9 cellular contexts compared by ENCODE assay signal in genomic region chr14:20934148-20934762, GRCh38. TPM values are rescaled to one million over a fixed set of nuclear protein-coding genes. Genes with fewer than 3 reads are reported as not detected.
DNase-seq lines count a peak whose midpoint lies in the region; ATAC-seq and TF ChIP-seq lines count a peak whose summit lies in the region.
"Had no signal": no experiment of that assay in that cellular context is flagged by ENCODE, and none has a peak within 500 bp of the region (broad histone marks: within the 10 kb centered on the region; RNA-seq: fewer than 3 reads in every experiment).

No MANE protein-coding gene starts in this region.

- H3K9me3 ChIP-seq in endodermal cell (ENCODE audit: control insufficient read depth, low read length): no peaks in the 10 kb centered on the region
- no peaks in the 10 kb centered on the region for H3K9me3 ChIP-seq in parathyroid adenoma (ENCODE audit: control insufficient read depth, low read length)

- H3K27ac ChIP-seq in RWPE1 (no peak overlapping the region), endodermal cell (ENCODE audit: low read depth, low read length) (no peak overlapping the region), parathyroid adenoma (no peak overlapping the region)

- ATAC-seq in GM21381 (IDR thresholded peaks at IDR 0.05; ENCODE audit: unreplicated experiment) (no peak), omental fat pad (ENCODE audit: low FRiP score) (no peak)

- peaks cover 5% of the 10 kb centered on the region for H3K27me3 ChIP-seq in endodermal cell (ENCODE audit: control insufficient read depth, insufficient read depth, low read length, poor library complexity, severe bottlenecking)
- no peaks in the 10 kb centered on the region for H3K27me3 ChIP-seq in parathyroid adenoma (ENCODE audit: control insufficient read depth, insufficient read depth, low read length)

- no peaks in the 10 kb centered on the region for H3K9me3 Mint-ChIP-seq in endodermal cell

- H3K36me3 ChIP-seq in endodermal cell (ENCODE audit: control insufficient read depth, insufficient read depth, low read length) (no peaks in the 10 kb centered on the region), parathyroid adenoma (ENCODE audit: control insufficient read depth, insufficient read depth, low read length) (no peaks in the 10 kb centered on the region)

- peaks cover 24% of the 10 kb centered on the region for H3K27me3 Mint-ChIP-seq in endodermal cell (ENCODE audit: insufficient read depth)

- peaks cover 2% of the 10 kb centered on the region for H3K4me1 Mint-ChIP-seq in endodermal cell
- H3K4me1 Mint-ChIP-seq: CD4-positive, alpha-beta memory T cell had no signal

- POLR2A ChIA-PET in RWPE1 (lab: Yijun Ruan, JAX; ENCODE audit: low non-redundant PET): no interaction called here

- H3K36me3 Mint-ChIP-seq in endodermal cell (ENCODE audit: low read depth): no peaks in the 10 kb centered on the region
- H3K36me3 Mint-ChIP-seq: CD4-positive, alpha-beta memory T cell had no signal

- no peak overlapping the region for H3K4me3 Mint-ChIP-seq in endodermal cell
- H3K4me3 Mint-ChIP-seq: CD4-positive, alpha-beta memory T cell had no signal

- H2AFZ ChIP-seq in parathyroid adenoma: no peak overlapping the region

- H3K4me3 ChIP-seq in endodermal cell (ENCODE audit: low read length) (no peak overlapping the region), parathyroid adenoma (ENCODE audit: low read depth, low read length) (no peak overlapping the region)

- no peak overlapping the region for H3K9ac ChIP-seq in endodermal cell (ENCODE audit: extremely low read depth, low read length, poor library complexity, severe bottlenecking)
- H3K9ac ChIP-seq in parathyroid adenoma: no peak overlapping the region

- H3K4me2 ChIP-seq in parathyroid adenoma (ENCODE audit: low read length): no peak overlapping the region

- CTCF ChIA-PET in RWPE1 (lab: Yijun Ruan, JAX): interaction anchor here (0.6 kb wide), 1 partner anchor 37 kb away, joined by 6 read pairs; no protein-coding TSS in a partner anchor

- H3K4me1 ChIP-seq in endodermal cell (ENCODE audit: control insufficient read depth, insufficient read depth, low read length) (no peaks in the 10 kb centered on the region), parathyroid adenoma (no peaks in the 10 kb centered on the region)

- no peaks in the 10 kb centered on the region for H3K79me2 ChIP-seq in parathyroid adenoma

- WGBS in endodermal cell (ENCODE audit: insufficient coverage in 1 of 2, insufficient read length in 1 of 2), 2 experiments: 32 to 41% methylated on average over 11 to 17 of the region's 18 CpGs

- peak; percentile 15 for DNase-seq in NK-92 treated with Interleukin-12 subunit alpha and Interleukin-12 subunit beta, amount 100 ng/mL, for 24 hours (lab: John Stamatoyannopoulos, UW)
- DNase-seq in NK-92 (lab: John Stamatoyannopoulos, UW; ENCODE audit: unreplicated experiment) (no peak), RWPE1 (ENCODE audit: low spot score) (no peak), endodermal cell (peak; percentile 94), omental fat pad (ENCODE audit: low spot score) (no peak)
- DNase-seq in effector CD4-positive, alpha-beta T cell: no peak

- TF ChIP-seq CTCF in RWPE1 (conservative IDR thresholded peaks at IDR 0.05; ENCODE audit: low read depth) (peak; percentile 36), endodermal cell (conservative IDR thresholded peaks at IDR 0.05) (peak; percentile 99), parathyroid adenoma (IDR thresholded peaks at IDR 0.05) (peak; percentile 42), omental fat pad (IDR thresholded peaks at IDR 0.05) (no peak)

- no peak overlapping the region for H3K27ac Mint-ChIP-seq in endodermal cell
- H3K27ac Mint-ChIP-seq: CD4-positive, alpha-beta memory T cell had no signal

RNA-seq across cellular contexts. Expression of gene RNASE2, which starts 21.0 kb away (rescaled TPM):
- total RNA-seq in endodermal cell: not detected
- not detected for polyA plus RNA-seq in endodermal cell (2013, experiment 1 of 2)
- polyA plus RNA-seq in endodermal cell (2013, experiment 2 of 2): not detected
- 1 to 10 TPM; 2.5 to 8.2 (median 5.5) TPM for total RNA-seq in omental fat pad
- total RNA-seq: CD4-positive, alpha-beta memory T cell had no signal
- polyA plus RNA-seq: CD4-positive, alpha-beta memory T cell had no signal

RNA-seq across cellular contexts. Expression of gene RNASE3, which starts 43.1 kb away (rescaled TPM):
- total RNA-seq in endodermal cell (not detected), omental fat pad (not detected)
- not detected for polyA plus RNA-seq in endodermal cell (2013, experiment 1 of 2)
- polyA plus RNA-seq in endodermal cell (2013, experiment 2 of 2): not detected
- total RNA-seq: CD4-positive, alpha-beta memory T cell had no signal
- polyA plus RNA-seq: CD4-positive, alpha-beta memory T cell had no signal

RNA-seq across cellular contexts. Expression of gene METTL17, which starts 55.5 kb away (rescaled TPM):
- total RNA-seq in endodermal cell (10 to 100 TPM; 65.1 to 80.2 TPM), omental fat pad (10 to 100 TPM; 36.8 to 89.7 (median 51.3) TPM)
- polyA plus RNA-seq in endodermal cell (2013, experiment 1 of 2): 103 TPM
- 90.0 TPM for polyA plus RNA-seq in endodermal cell (2013, experiment 2 of 2)

Comparison
In these comparisons a context has a peak if more than half of its experiments do, and no peak if none do; other contexts are left out.
1. DNase-seq: peak in NK-92 treated with Interleukin-12 subunit alpha and Interleukin-12 subunit beta, amount 100 ng/mL, for 24 hours (single experiment) and endodermal cell (single experiment); none in NK-92 (single experiment), RWPE1 (single experiment), omental fat pad (single experiment) and effector CD4-positive, alpha-beta T cell (single experiment).
2. CTCF ChIP-seq: peak in RWPE1 (single experiment), endodermal cell (single experiment) and parathyroid adenoma (single experiment); none in omental fat pad (0 of 3).